ENCODE assay signal across 1 cellular context in genomic region chr21:46324390-46325072, GRCh38.
TF ChIP-seq lines count a peak whose summit lies in the region.

No MANE protein-coding gene starts in this region.

TF ChIP-seq in HCT116, 20 proteins besides CTCF, POLR2A, EP300 and RAD21 (continued from another document):
- TF ChIP-seq YY1 (IDR thresholded peaks at IDR 0.05; ENCODE audit: extremely low read depth, insufficient replicate concordance, low read depth, low read length) = peak; percentile 92
